8 cellular contexts compared by ENCODE assay signal in genomic region chr9:86099695-86100364, GRCh38. TPM values are rescaled to one million over a fixed set of nuclear protein-coding genes. Genes with fewer than 3 reads are reported as not detected.
DNase-seq lines count a peak whose midpoint lies in the region; ATAC-seq, FAIRE-seq and TF ChIP-seq lines count a peak whose summit lies in the region.

No MANE protein-coding gene starts in this region.

- no peak for TF ChIP-seq EP300 in Ishikawa (IDR thresholded peaks at IDR 0.05; ENCODE audit: borderline replicate concordance)

- TF ChIP-seq RAD21 in Ishikawa (IDR thresholded peaks at IDR 0.05; ENCODE audit: low read depth) = no peak

- no peak for TF ChIP-seq CTCF in fibroblast of villous mesenchyme (IDR thresholded peaks at IDR 0.05; ENCODE audit: insufficient read depth, low read depth, low read length)

- no peaks in the 10 kb centered on the region for H3K9me3 ChIP-seq in neuron (ENCODE audit: low read length)

- no peak for TF ChIP-seq POLR2A in GM12892 (IDR thresholded peaks at IDR 0.05; ENCODE audit: low read depth, low read length)

- H3K36me3 ChIP-seq in neuron (ENCODE audit: insufficient read depth, low read length) = no peaks in the 10 kb centered on the region

- H3K27me3 ChIP-seq in neuron (ENCODE audit: insufficient read depth, low read length) = no peaks in the 10 kb centered on the region

- H3K4me1 ChIP-seq in neuron (ENCODE audit: insufficient read depth, low read length) = peaks cover 24% of the 10 kb centered on the region

- peak overlapping the region; percentile 94 for H2AFZ ChIP-seq in neuron (ENCODE audit: low read depth, low read length)

- peak overlapping the region; percentile 70 for H3K4me3 ChIP-seq in fibroblast of villous mesenchyme (ENCODE audit: low read depth, low read length)
- H3K4me3 ChIP-seq in neuron (ENCODE audit: low read length) = peak overlapping the region; percentile 99

- ATAC-seq in GM18519 (IDR thresholded peaks at IDR 0.05; ENCODE audit: low FRiP score, unreplicated experiment) (no peak), GM21360 (IDR thresholded peaks at IDR 0.05; ENCODE audit: unreplicated experiment) (no peak)

- FAIRE-seq in GM12892 (lab: Jason Lieb, UNC) = peak; percentile 84

- DNase-seq in GM12892 (ENCODE audit: insufficient read length) (no peak), fibroblast of villous mesenchyme (ENCODE audit: low read depth) (peak; percentile 65), kidney glomerular epithelial cell (lab: John Stamatoyannopoulos, UW) (no peak)
- peak; percentile 56 for DNase-seq in activated CD8-positive, alpha-beta memory T cell treated with anti-CD3 and anti-CD28 coated beads, Interleukin-2, amount 50 U/mL, for 48 hours

TF ChIP-seq in Ishikawa, 13 proteins besides CTCF, POLR2A, EP300 and RAD21:
- no peak; the same call in 1 of the 2 replicates for TF ChIP-seq MAX (IDR thresholded peaks at IDR 0.05)
- peak; percentile 78 for TF ChIP-seq ZBTB7A (IDR thresholded peaks at IDR 0.05; ENCODE audit: low read depth)

RNA-seq across cellular contexts. Expression of gene GOLM1, which starts 0.5 kb away (rescaled TPM):
- polyA plus RNA-seq in GM12892 (2012; ENCODE audit: missing spikeins) = 13.0 TPM
- total RNA-seq in fibroblast of villous mesenchyme = 24.5 and 34.1 TPM in 2 replicates

Comparison
In these comparisons a context has a peak if more than half of its experiments do, and no peak if none do; other contexts are left out.
1. DNase-seq: peak in activated CD8-positive, alpha-beta memory T cell treated with anti-CD3 and anti-CD28 coated beads, Interleukin-2, amount 50 U/mL, for 48 hours (single experiment) and fibroblast of villous mesenchyme (single experiment); none in GM12892 (single experiment) and kidney glomerular epithelial cell (single experiment).